8 cellular contexts compared by ENCODE assay signal in the genomic region with DNA sequence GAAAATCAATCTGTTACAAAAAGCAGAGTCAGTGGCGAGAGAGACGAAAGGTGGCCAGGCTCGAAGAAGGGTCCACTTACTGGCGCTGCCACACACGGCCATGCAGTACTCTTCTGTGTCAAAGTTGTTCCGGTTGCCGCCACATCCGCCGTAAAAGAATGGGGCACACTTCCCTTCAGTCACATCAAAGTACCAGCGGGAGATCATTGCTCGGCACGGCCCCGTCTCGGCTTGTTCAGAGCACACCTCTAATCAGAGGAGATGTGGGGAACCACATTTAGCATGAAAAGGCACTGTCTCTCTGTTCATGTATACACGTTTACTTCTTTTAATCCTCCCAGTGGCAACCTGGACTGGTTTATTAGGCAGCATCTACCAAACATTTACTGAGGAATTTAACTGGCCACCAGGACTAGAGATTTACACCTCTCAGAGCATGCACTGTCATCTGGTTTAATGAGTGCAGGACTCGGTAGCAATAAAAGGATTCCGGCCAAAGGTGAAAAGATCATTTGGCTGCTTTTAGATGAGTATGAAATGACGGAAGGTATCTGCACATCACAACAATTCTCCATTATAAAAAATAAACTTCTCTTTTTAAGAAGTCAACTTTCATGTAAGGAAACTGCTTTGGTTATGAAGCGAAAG.
A peak's percentile ranks its signal among the peaks of the same experiment; 100 is the strongest.
DNase-seq lines count a peak whose midpoint lies in the region; ATAC-seq and TF ChIP-seq lines count a peak whose summit lies in the region.

No MANE protein-coding gene starts in this region.

- no peak for TF ChIP-seq EP300 in upper lobe of left lung (IDR thresholded peaks at IDR 0.05)

- no peak for TF ChIP-seq CTCF in upper lobe of left lung (IDR thresholded peaks at IDR 0.05)

- no peak for TF ChIP-seq POLR2A in upper lobe of left lung (IDR thresholded peaks at IDR 0.05)

- H3K36me3 ChIP-seq in ectodermal cell (ENCODE audit: control insufficient read depth, insufficient read depth, low read length) (peaks cover 2% of the 10 kb centered on the region), upper lobe of left lung (peaks cover 0 to 49% (median 5%) of the 10 kb centered on the region in 4 donors)

- no peak overlapping the region for H3K4me3 ChIP-seq in ectodermal cell (ENCODE audit: insufficient read depth, low read depth, low read length)
- no peak overlapping the region for H3K4me3 ChIP-seq in upper lobe of left lung

- H3K9me3 ChIP-seq in ectodermal cell (ENCODE audit: control insufficient read depth, low read length) (no peaks in the 10 kb centered on the region), upper lobe of left lung (no peaks in the 10 kb centered on the region)

- H3K4me1 ChIP-seq in ectodermal cell (ENCODE audit: control insufficient read depth, insufficient read depth, low read length): peaks cover 25% of the 10 kb centered on the region
- H3K4me1 ChIP-seq in upper lobe of left lung: peaks cover 0 to 6% (median 0%) of the 10 kb centered on the region in 4 donors

- DNase-seq in activated CD8-positive, alpha-beta memory T cell treated with anti-CD3 and anti-CD28 coated beads, Interleukin-2, amount 50 U/mL, for 48 hours: peak; percentile 56
- peak; percentile 36 for DNase-seq in stimulated activated CD4-positive, alpha-beta T cell treated with anti-CD3 and anti-CD28 coated beads, Interleukin-1b, Interleukin-23, amount 100 ng/mL, for 48 hours
- DNase-seq in SHP77 (lab: John Stamatoyannopoulos, UW) (no peak), GF-D8 (lab: John Stamatoyannopoulos, UW) (no peak), upper lobe of left lung (no peak), dermis blood vessel endothelial cell (no peak)

- WGBS in ectodermal cell, 2 experiments: 76 to 81% methylated on average over 18 to 19 of the region's 19 CpGs
- 83 to 95% methylated on average over 19 of the region's 19 CpGs for WGBS in upper lobe of left lung, 2 donors

- H3K27ac ChIP-seq in ectodermal cell (ENCODE audit: insufficient read depth, low read depth, low read length, poor library complexity, severe bottlenecking) (peak overlapping the region; percentile 31), upper lobe of left lung (no peak overlapping the region)

- H3K27me3 ChIP-seq in ectodermal cell (ENCODE audit: control insufficient read depth, insufficient read depth, low read length, poor library complexity, severe bottlenecking) (no peaks in the 10 kb centered on the region), upper lobe of left lung (no peaks in the 10 kb centered on the region)

- ATAC-seq in HG03442 (IDR thresholded peaks at IDR 0.05; ENCODE audit: unreplicated experiment): peak; percentile 50
- ATAC-seq in upper lobe of left lung (ENCODE audit: low FRiP score in 2 of 2): no peak

Comparison
In these comparisons a context has a peak if more than half of its experiments do, and no peak if none do; other contexts are left out.
1. DNase-seq: peak in activated CD8-positive, alpha-beta memory T cell treated with anti-CD3 and anti-CD28 coated beads, Interleukin-2, amount 50 U/mL, for 48 hours (single experiment) and stimulated activated CD4-positive, alpha-beta T cell treated with anti-CD3 and anti-CD28 coated beads, Interleukin-1b, Interleukin-23, amount 100 ng/mL, for 48 hours (single experiment); none in SHP77 (0 of 2), GF-D8 (single experiment), upper lobe of left lung (0 of 2) and dermis blood vessel endothelial cell (single experiment).